In the genomic region with DNA sequence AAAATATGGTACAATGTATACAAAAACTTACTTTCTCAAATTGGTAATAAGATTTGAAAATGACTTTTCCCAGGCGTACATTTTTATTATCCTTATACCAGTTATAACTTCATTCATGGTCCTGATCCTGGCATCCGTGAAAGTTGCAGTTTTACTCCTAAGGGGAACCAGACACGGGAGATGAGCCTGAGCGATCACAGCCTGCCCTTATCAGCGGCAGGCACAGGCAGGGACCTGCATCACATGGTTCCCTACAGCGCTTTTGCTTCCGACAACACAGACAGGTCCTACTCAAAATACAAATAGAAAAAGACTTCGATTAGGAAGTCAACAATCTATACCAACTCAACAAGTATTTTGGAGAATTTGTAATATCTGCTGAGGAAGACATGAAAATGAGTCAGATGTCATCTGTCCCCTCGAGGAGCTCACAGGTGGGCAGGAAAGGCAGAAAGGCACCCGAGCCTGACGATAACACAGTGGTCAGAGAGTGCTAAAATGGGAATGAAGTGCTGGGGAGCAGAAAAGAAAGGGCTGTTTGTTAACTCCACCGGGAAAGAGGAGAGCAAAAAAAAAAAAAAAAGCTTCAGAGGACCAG, we compare ENCODE assay signal across 11 cellular contexts.
DNase-seq lines count a peak whose midpoint lies in the region; ATAC-seq and TF ChIP-seq lines count a peak whose summit lies in the region.
"Had no signal": no experiment of that assay in that cellular context is flagged by ENCODE, and none has a peak within 500 bp of the region (broad histone marks: within the 10 kb centered on the region; RNA-seq: fewer than 3 reads in every experiment).

No MANE protein-coding gene starts in this region.

- intact Hi-C loops in PC-9 (cut with micrococcal nuclease; ENCODE audit: unreplicated experiment), result no loop called here

- H3K36me3 ChIP-seq in PC-9 (ENCODE audit: low read depth) (no peaks in the 10 kb centered on the region), WERI-Rb-1 (peaks cover 20% of the 10 kb centered on the region), GM23248 (ENCODE audit: low read depth) (no peaks in the 10 kb centered on the region; the same call in 1 of the 2 replicates)

- no peaks in the 10 kb centered on the region for H3K9me3 Mint-ChIP-seq in neural crest cell
- H3K9me3 Mint-ChIP-seq: activated naive CD4-positive, alpha-beta T cell treated with anti-CD3 and anti-CD28 coated beads, Interleukin-2, amount 50 U/mL, for 72 hours had no signal

- H3K27ac Mint-ChIP-seq in neural crest cell (ENCODE audit: unreplicated experiment), result peak overlapping the region; percentile 51
- H3K27ac Mint-ChIP-seq: activated naive CD4-positive, alpha-beta T cell treated with anti-CD3 and anti-CD28 coated beads, Interleukin-2, amount 50 U/mL, for 72 hours had no signal

- H3K79me2 ChIP-seq in PC-9 (ENCODE audit: low read depth), result no peaks in the 10 kb centered on the region
- no peaks in the 10 kb centered on the region for H3K79me2 ChIP-seq in GM23248 (ENCODE audit: insufficient read depth)

- ATAC-seq in GM18873 (IDR thresholded peaks at IDR 0.05; ENCODE audit: low FRiP score, unreplicated experiment), result peak; percentile 89
- ATAC-seq in GM21786 (IDR thresholded peaks at IDR 0.05; ENCODE audit: unreplicated experiment), result peak; percentile 87
- ATAC-seq in HG03439 (IDR thresholded peaks at IDR 0.05; ENCODE audit: unreplicated experiment), result peak; percentile 90
- ATAC-seq: activated naive CD4-positive, alpha-beta T cell treated with anti-CD3 and anti-CD28 coated beads, Interleukin-2, amount 50 U/mL, for 72 hours had no signal

- 0 out of 2 replicates have a peak, but pooled peaks cover 5% of the 10 kb centered on the region for H3F3A ChIP-seq in PC-9 (ENCODE audit: insufficient read depth, low read depth)
- no peaks in the 10 kb centered on the region for H3F3A ChIP-seq in GM23248 (ENCODE audit: insufficient read depth)

- DNase-seq in neural crest cell (ENCODE audit: low read depth, low spot score) (no peak), NCI-H748 treated with DMSO at 0.1 percent for 48 hours (lab: John Stamatoyannopoulos, UW) (no peak), PC-9 (no peak), WERI-Rb-1 (no peak), GM23248 (no peak)
- DNase-seq: DMS79 treated with DMSO at 0.1 percent for 48 hours; effector CD4-positive, alpha-beta T cell had no signal

- H3K27me3 Mint-ChIP-seq in neural crest cell (ENCODE audit: low read depth), result no peaks in the 10 kb centered on the region

- peaks cover 25% of the 10 kb centered on the region for H3K4me1 Mint-ChIP-seq in neural crest cell

- TF ChIP-seq CTCF in neural crest cell (conservative IDR thresholded peaks at IDR 0.05) (no peak), PC-9 (conservative IDR thresholded peaks at IDR 0.05) (no peak), WERI-Rb-1 (IDR thresholded peaks at IDR 0.05; ENCODE audit: low read depth, low read length) (no peak)

- 79 to 83% methylated on average over 12 of the region's 12 CpGs for WGBS in GM23248 (ENCODE audit: low coverage in 1 of 2, low lambda C conversion rate in 2 of 2, missing lambda C conversion rate in 2 of 2), 2 experiments

- no peak overlapping the region for H2AFZ ChIP-seq in PC-9
- H2AFZ ChIP-seq in GM23248, result no peak overlapping the region

- H3K4me2 ChIP-seq in PC-9 (no peak overlapping the region), GM23248 (ENCODE audit: unreplicated experiment) (no peak overlapping the region)

- H3K27me3 ChIP-seq in PC-9 (ENCODE audit: insufficient read depth, low read depth) (no peaks in the 10 kb centered on the region), WERI-Rb-1 (ENCODE audit: insufficient read depth, low read depth, severe bottlenecking) (no peaks in the 10 kb centered on the region), GM23248 (replicated peaks; ENCODE audit: insufficient read depth) (no peaks in the 10 kb centered on the region)

- H3K9me3 ChIP-seq in PC-9 (ENCODE audit: insufficient read depth, low read depth) (no peaks in the 10 kb centered on the region), WERI-Rb-1 (ENCODE audit: severe bottlenecking) (no peaks in the 10 kb centered on the region), GM23248 (ENCODE audit: low read depth) (no peaks in the 10 kb centered on the region)

- no peak overlapping the region for H3K4me3 ChIP-seq in PC-9
- H3K4me3 ChIP-seq in WERI-Rb-1 (ENCODE audit: low read depth, low read length), result no peak overlapping the region
- H3K4me3 ChIP-seq in GM23248, result no peak overlapping the region

- BruUV-seq in PC-9 (replicated peaks; lab: Mats Ljungman, UMichigan), result no TSS peak

- no peaks in the 10 kb centered on the region for H3K9me2 ChIP-seq in PC-9 (ENCODE audit: insufficient read depth)
- H3K9me2 ChIP-seq in GM23248 (ENCODE audit: insufficient read depth), result no peaks in the 10 kb centered on the region

- H3K4me1 ChIP-seq in PC-9 (replicated peaks; ENCODE audit: insufficient read depth), result no peaks in the 10 kb centered on the region
- no peaks in the 10 kb centered on the region for H3K4me1 ChIP-seq in GM23248 (ENCODE audit: insufficient read depth)

- no peak overlapping the region for H3K9ac ChIP-seq in GM23248

- CTCF ChIA-PET in PC-9 (lab: Charles Lee), result no interaction called here

- H3K36me3 Mint-ChIP-seq in neural crest cell (ENCODE audit: low read depth), result peaks cover 14% of the 10 kb centered on the region

- POLR2A ChIA-PET in PC-9 (lab: Charles Lee; ENCODE audit: unreplicated experiment), result no interaction called here

- peak overlapping the region; percentile 27 for H3K4me3 Mint-ChIP-seq in neural crest cell

- H4K20me1 ChIP-seq in PC-9 (ENCODE audit: insufficient read depth) (no peaks in the 10 kb centered on the region), GM23248 (ENCODE audit: insufficient read depth) (no peaks in the 10 kb centered on the region)

- H3K27ac ChIP-seq in PC-9 (no peak overlapping the region), WERI-Rb-1 (no peak overlapping the region), GM23248 (no peak overlapping the region)

- in situ Hi-C loops in GM23248 (cut with MboI), result no loop called here
